8 cellular contexts compared by ENCODE assay signal in genomic region chr2:98346259-98347236, GRCh38.
DNase-seq lines count a peak whose midpoint lies in the region; ATAC-seq lines count a peak whose summit lies in the region.
"Had no signal": no experiment of that assay in that cellular context is flagged by ENCODE, and none has a peak within 500 bp of the region (broad histone marks: within the 10 kb centered on the region; RNA-seq: fewer than 3 reads in every experiment).

Gene CNGA3 (plus strand): TSS chr2:98346456. CDS start chr2:98369976, 23,520 bp downstream.

- DNase-seq in activated naive CD4-positive, alpha-beta T cell treated with Interleukin-2 at 50 U/mL for 16 hours, result peak; percentile 11
- peak; percentile 25 to 34 for DNase-seq in stimulated activated CD4-positive, alpha-beta T cell treated with anti-CD3 and anti-CD28 coated beads, Interleukin-2, amount 100 ng/mL, for 24 hours

- ATAC-seq in HG03139 (IDR thresholded peaks at IDR 0.05; ENCODE audit: unreplicated experiment) (no peak), GM18909 (IDR thresholded peaks at IDR 0.05; ENCODE audit: poor library complexity, unreplicated experiment) (no peak), HG03108 (IDR thresholded peaks at IDR 0.05; ENCODE audit: unreplicated experiment) (no peak)

- peaks cover 5% of the 10 kb centered on the region; the same call in 1 of the 2 replicates for H3K9me3 ChIP-seq in HUES6 (ENCODE audit: control insufficient read depth, insufficient read depth, low read depth, low read length)

- H3K4me1 ChIP-seq in HUES6 (ENCODE audit: control insufficient read depth, insufficient read depth, low read length), result peaks cover 18% of the 10 kb centered on the region

- peaks cover 92% of the 10 kb centered on the region for H3K27me3 ChIP-seq in HUES6 (ENCODE audit: control insufficient read depth, insufficient read depth, low read length)

- no peak within 1 kb of the TSS for H3K9ac ChIP-seq in HUES6 (ENCODE audit: low read length)

- H3K27ac ChIP-seq in HUES6 (ENCODE audit: low read depth, low read length), result no peak within 1 kb of the TSS
- H3K27ac ChIP-seq: VCaP had no signal

- H3K4me3 ChIP-seq in HUES6 (ENCODE audit: low read depth, low read length), result peak within 1 kb of the TSS; percentile 49
- H3K4me3 ChIP-seq in iPS-11a (ENCODE audit: low read depth, low read length), result peak within 1 kb of the TSS; percentile 6

- H3K36me3 ChIP-seq in HUES6 (ENCODE audit: control insufficient read depth, insufficient read depth, low read length), result no peaks in the 10 kb centered on the region
